ENCODE assay signal across 8 cellular contexts in genomic region chr19:10719466-10719961, GRCh38. TPM values are rescaled to one million over a fixed set of nuclear protein-coding genes. Genes with fewer than 3 reads are reported as not detected.
DNase-seq lines count a peak whose midpoint lies in the region; ATAC-seq, FAIRE-seq and TF ChIP-seq lines count a peak whose summit lies in the region.

No MANE protein-coding gene starts in this region.

- H3K36me3 ChIP-seq in GM12878 (ENCODE audit: control insufficient read depth in 2 of 2, insufficient read depth in 2 of 2, low read length in 1 of 2), result peaks cover 0 to 4% of the 10 kb centered on the region in 2 experiments; a peak in 1 of 4 replicates
- peaks cover 17% of the 10 kb centered on the region for H3K36me3 ChIP-seq in mesodermal cell (ENCODE audit: control insufficient read depth, insufficient read depth, low read length)

- CTCF ChIA-PET in GM12878 (lab: Yijun Ruan, JAX), result interaction anchor here (0.6 to 7.9 kb wide), 6 partner anchors 18 to 146 kb away, joined by 3 to 211 read pairs (median 6); partner anchors contain the start of gene TMED1

- H3K4me3 ChIP-seq in AG09309 (ENCODE audit: control insufficient read depth, low read depth, low read length) (peak overlapping the region; percentile 80), GM12878 (peak overlapping the region; percentile 81), mesodermal cell (ENCODE audit: extremely low read depth, insufficient read depth, low read length, poor library complexity, severe bottlenecking) (peak overlapping the region; percentile 82)

- DNase-seq in AG09309 (ENCODE audit: low read depth) (no peak), Kasumi-1 (lab: John Stamatoyannopoulos, UW) (peak; percentile 61 to 72), GM12878 (ENCODE audit: low read depth, low spot score) (no peak), glomerular visceral epithelial cell (ENCODE audit: extremely low spot score) (no peak), GM19239 (ENCODE audit: insufficient read length, low spot score) (no peak)

- intact Hi-C loops in GM12878 (cut with micrococcal nuclease; ENCODE audit: unreplicated experiment), result loop anchor here (5.0 to 10.0 kb wide), 3 partner anchors 58 to 375 kb away; partner anchors contain the start of gene SMARCA4

- in situ Hi-C loops in GM12878 (cut with MboI), result loop anchor here (5.0 kb wide), 1 partner anchor 143 kb away; no protein-coding TSS in a partner anchor

- H3K79me2 ChIP-seq in GM12878 (ENCODE audit: control insufficient read depth, insufficient read depth, low read length), result peaks cover 58% of the 10 kb centered on the region

- H3K27ac ChIP-seq in GM12878 (ENCODE audit: control insufficient read depth, insufficient read depth) (peak overlapping the region; percentile 92; the same call in 1 of the 2 replicates), mesodermal cell (ENCODE audit: low read depth, low read length, severe bottlenecking) (no peak overlapping the region)

- peak overlapping the region; percentile 96 for H3K9ac ChIP-seq in GM12878 (ENCODE audit: control insufficient read depth, insufficient read depth, low read length)

- no peak for ATAC-seq in GM12878
- no peak for ATAC-seq in GM18517 (IDR thresholded peaks at IDR 0.05; ENCODE audit: unreplicated experiment)
- ATAC-seq in GM21367 (IDR thresholded peaks at IDR 0.05; ENCODE audit: unreplicated experiment), result no peak

- peak overlapping the region; percentile 99 for H3K4me2 ChIP-seq in GM12878 (ENCODE audit: control insufficient read depth, insufficient read depth)

- TF ChIP-seq POLR2A in GM12878 (IDR thresholded peaks at IDR 0.05; ENCODE audit: low read depth, low read length), result no peak

- no peaks in the 10 kb centered on the region for H3K27me3 ChIP-seq in GM12878 (replicated peaks in 1 of 2; ENCODE audit: control insufficient read depth in 2 of 2, insufficient read depth in 2 of 2, low read length in 1 of 2)

- TF ChIP-seq CTCF in AG09309 (IDR thresholded peaks at IDR 0.05; ENCODE audit: control insufficient read depth, insufficient read depth, low read depth, low read length, missing control alignments) (no peak), GM12878 (IDR thresholded peaks at IDR 0.05 in 2 of 3, conservative IDR thresholded peaks at IDR 0.05 in 1 of 3; ENCODE audit: control insufficient read depth in 2 of 3, extremely low read depth in 1 of 3, insufficient read depth in 1 of 3, low read depth in 3 of 3, low read length in 3 of 3) (no peak)

- no peak for FAIRE-seq in GM12878 (lab: Jason Lieb, UNC)
- FAIRE-seq in GM19239 (lab: Jason Lieb, UNC), result no peak

- no peak for TF ChIP-seq RAD21 in GM12878 (IDR thresholded peaks at IDR 0.05; ENCODE audit: insufficient read depth, low read depth, low read length)

- POLR2A ChIA-PET in GM12878 (lab: Charles Lee), result interaction anchor here (0.9 to 5.5 kb wide), 3 partner anchors 22 to 145 kb away, joined by 4 to 34 read pairs (median 4); no protein-coding TSS in a partner anchor

- SMC1A ChIA-PET in GM12878 (lab: Charles Lee; ENCODE audit: uncharacterized antibody, unreplicated experiment), result interaction anchor here (0.5 to 6.6 kb wide), 12 partner anchors 9 to 219 kb away, joined by 3 to 102 read pairs (median 4); partner anchors contain the start of genes QTRT1 and TMED1

- peaks cover 20% of the 10 kb centered on the region for H4K20me1 ChIP-seq in GM12878 (ENCODE audit: control insufficient read depth, insufficient read depth)

- no peak overlapping the region for H2AFZ ChIP-seq in GM12878 (ENCODE audit: control insufficient read depth, low read depth, low read length)

- 60% methylated on average over 5 of the region's 5 CpGs for WGBS in GM12878 (ENCODE audit: insufficient coverage, insufficient replicate concordance, low lambda C conversion rate, missing lambda C conversion rate)
- 89 to 98% methylated on average over 3 to 4 of the region's 5 CpGs for WGBS in mesodermal cell (ENCODE audit: insufficient coverage in 2 of 2), 2 experiments

- RAD21 ChIA-PET in GM12878 (lab: Charles Lee; ENCODE audit: unreplicated experiment), result interaction anchor here (0.8 to 5.4 kb wide), 7 partner anchors 12 to 146 kb away, joined by 3 to 102 read pairs (median 6); partner anchors contain the start of gene TMED1

- BruUV-seq in GM12878 (replicated peaks; lab: Mats Ljungman, UMichigan), result TSS peak; percentile 51

- TF ChIP-seq EP300 in GM12878 (IDR thresholded peaks at IDR 0.05; ENCODE audit: borderline replicate concordance in 1 of 2, control insufficient read depth in 1 of 2, low read depth in 2 of 2, low read length in 2 of 2), result no peak

- peaks cover 11% of the 10 kb centered on the region for H3K4me1 ChIP-seq in GM12878 (ENCODE audit: control insufficient read depth, insufficient read depth, low read length)
- peaks cover 12% of the 10 kb centered on the region for H3K4me1 ChIP-seq in mesodermal cell (ENCODE audit: control insufficient read depth, insufficient read depth, low read length, poor library complexity, severe bottlenecking)

- no peaks in the 10 kb centered on the region for H3K9me3 ChIP-seq in GM12878 (replicated peaks; ENCODE audit: control insufficient read depth, insufficient read depth, low read length)
- H3K9me3 ChIP-seq in mesodermal cell (ENCODE audit: control insufficient read depth, low read length), result no peaks in the 10 kb centered on the region

TF ChIP-seq in GM12878, 131 proteins besides CTCF, POLR2A, EP300 and RAD21 (continues in another document):
- TF ChIP-seq ZNF592 (IDR thresholded peaks at IDR 0.05), result no peak
- TF ChIP-seq ASH2L (IDR thresholded peaks at IDR 0.05; ENCODE audit: borderline replicate concordance, low read depth), result no peak

RNA-seq across cellular contexts. Expression of gene DNM2, which starts 1.6 kb away (rescaled TPM):
- total RNA-seq in GM12878 (2013; cell fraction: nucleolus; rRNA removed), result 284 and 297 TPM in 2 replicates
- 56.8 and 68.7 TPM in 2 replicates for total RNA-seq in GM12878 (2014; rRNA removed)
- 53.0 and 58.9 TPM in 2 replicates for total RNA-seq in GM12878 (2014; rRNA removed; fragmentation: Illumina TruSeq; extraction: Trizol)
- total RNA-seq in GM12878 (2021), result 128 and 146 TPM in 2 replicates
- 38.6 TPM for polyA plus RNA-seq in GM12878 (2011; ENCODE audit: low read depth)
- polyA plus RNA-seq in GM12878 (2011; rRNA removed), result 22.8 and 47.4 TPM in 2 replicates
- polyA plus RNA-seq in GM12878 (2011; cell fraction: cytosol; rRNA removed), result 40.7 and 47.0 TPM in 2 replicates
- polyA plus RNA-seq in GM12878 (2011; cell fraction: nucleus; rRNA removed), result 133 and 175 TPM in 2 replicates
- 82.2 and 92.4 TPM in 2 replicates for polyA plus RNA-seq in GM12878 (2012)
- polyA plus RNA-seq in GM12878 (2014; fragmentation: Illumina TruSeq; extraction: Trizol), result 54.5 and 69.2 TPM in 2 replicates
- 1 to 10 TPM; 1.2 to 3.4 TPM for polyA plus RNA-seq in GM12878 (2014; fragmentation: Nextera tagmentation; extraction: Ambion mirVana)
- 93.1 and 113 TPM in 2 replicates for polyA plus RNA-seq in GM12878 (2014; rRNA removed)
- polyA plus RNA-seq in GM12878 (2016; fragmentation: Nextera tagmentation; extraction: Ambion mirVana), result 100 to 1,000 TPM in 1 of 2 experiments, 10 to 100 TPM in 1; 98.3 to 100 TPM
- polyA minus RNA-seq in GM12878 (2011; rRNA and poly(A)+ RNA removed), result 102 and 114 TPM in 2 replicates
- polyA minus RNA-seq in GM12878 (2011; cell fraction: cytosol; rRNA and poly(A)+ RNA removed), result 44.5 and 54.7 TPM in 2 replicates
- polyA minus RNA-seq in GM12878 (2011; cell fraction: nucleus; rRNA and poly(A)+ RNA removed), result 103 and 181 TPM in 2 replicates
- polyA plus RNA-seq in mesodermal cell (2013, experiment 1 of 2), result 99.8 TPM
- polyA plus RNA-seq in mesodermal cell (2013, experiment 2 of 2), result 90.0 TPM

RNA-seq across cellular contexts. Expression of gene QTRT1, which starts 18.3 kb away (rescaled TPM):
- 39.8 and 40.8 TPM in 2 replicates for total RNA-seq in GM12878 (2013; cell fraction: nucleolus; rRNA removed)
- total RNA-seq in GM12878 (2014; rRNA removed) (40.7 and 44.3 TPM in 2 replicates), GM12878 (2014; rRNA removed; fragmentation: Illumina TruSeq; extraction: Trizol) (18.1 and 19.9 TPM in 2 replicates), GM12878 (2021) (55.0 and 59.3 TPM in 2 replicates)
- polyA plus RNA-seq in GM12878 (2011; ENCODE audit: low read depth), result 33.3 TPM
- polyA plus RNA-seq in GM12878 (2011; rRNA removed) (10.7 and 33.9 TPM in 2 replicates), GM12878 (2014; fragmentation: Illumina TruSeq; extraction: Trizol) (4.0 and 14.2 TPM in 2 replicates), GM12878 (2014; fragmentation: Nextera tagmentation; extraction: Ambion mirVana) (1 to 10 TPM in 1 of 2 experiments, under 1 TPM in 1; 0.89 to 8.6 TPM), GM12878 (2014; rRNA removed) (66.0 and 71.2 TPM in 2 replicates), GM12878 (2016; fragmentation: Nextera tagmentation; extraction: Ambion mirVana) (10 to 100 TPM; 73.7 to 78.9 TPM)
- 41.3 and 62.3 TPM in 2 replicates for polyA plus RNA-seq in GM12878 (2011; cell fraction: cytosol; rRNA removed)
- 244 and 250 TPM in 2 replicates for polyA plus RNA-seq in GM12878 (2011; cell fraction: nucleus; rRNA removed)
- 42.4 and 48.1 TPM in 2 replicates for polyA plus RNA-seq in GM12878 (2012)
- 13.8 and 18.9 TPM in 2 replicates for polyA minus RNA-seq in GM12878 (2011; rRNA and poly(A)+ RNA removed)
- polyA minus RNA-seq in GM12878 (2011; cell fraction: cytosol; rRNA and poly(A)+ RNA removed), result 10.2 and 10.4 TPM in 2 replicates
- polyA minus RNA-seq in GM12878 (2011; cell fraction: nucleus; rRNA and poly(A)+ RNA removed), result 20.6 and 23.8 TPM in 2 replicates
- polyA plus RNA-seq in mesodermal cell (2013, experiment 1 of 2), result 21.9 TPM
- polyA plus RNA-seq in mesodermal cell (2013, experiment 2 of 2), result 14.1 TPM

Comparison
In these comparisons a context has a peak if more than half of its experiments do, and no peak if none do; other contexts are left out.
1. DNase-seq: peak in Kasumi-1 (2 of 2); none in AG09309 (single experiment), GM12878 (single experiment), glomerular visceral epithelial cell (single experiment) and GM19239 (single experiment).
2. Peak in every context shown above with its lines, with median percentiles within 50 percentile points of each other: H3K4me3 ChIP-seq.